8 cellular contexts compared by ENCODE assay signal in the genomic region with DNA sequence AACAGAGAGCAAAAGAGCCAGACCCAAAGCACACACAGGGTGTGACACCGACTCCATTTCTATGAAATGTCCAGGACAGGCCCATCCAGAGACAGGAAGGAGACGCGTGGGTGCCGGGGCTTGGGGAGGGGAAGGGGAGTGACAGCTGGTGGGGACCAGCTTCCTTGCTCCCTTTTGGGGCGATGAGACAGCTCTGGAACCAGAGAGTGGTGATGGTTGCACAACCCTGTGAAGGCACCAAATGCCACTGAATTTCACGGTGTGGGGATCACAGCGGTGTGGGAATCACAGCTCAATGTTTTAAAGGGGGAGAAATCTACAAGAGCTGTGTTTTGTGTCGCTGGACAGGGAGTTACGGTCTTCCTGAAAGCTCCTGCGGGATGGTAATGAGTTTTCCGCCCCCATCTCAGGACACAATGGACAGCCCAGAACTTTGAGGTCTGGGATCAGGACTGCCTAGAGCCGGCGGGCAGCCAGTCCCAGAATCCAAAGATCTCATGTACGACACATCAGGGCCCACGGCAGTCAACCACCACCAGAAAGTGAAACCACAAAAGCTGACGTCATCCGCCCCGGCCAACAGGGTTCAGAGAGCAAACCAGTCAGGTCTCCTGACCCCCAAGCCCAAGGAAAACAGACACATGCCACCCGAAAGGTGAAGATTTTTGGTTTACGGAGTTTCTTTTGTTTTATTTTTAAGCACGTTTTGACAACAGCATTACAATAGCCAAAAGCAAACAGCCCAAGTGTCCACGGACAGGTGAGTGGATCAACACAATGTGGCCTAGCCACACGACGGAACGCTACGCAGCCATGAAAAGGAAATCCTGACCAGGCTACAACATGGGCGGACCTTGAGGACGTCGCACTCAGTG. TPM values are rescaled to one million over a fixed set of nuclear protein-coding genes. Genes with fewer than 3 reads are reported as not detected.
A peak's percentile ranks its signal among the peaks of the same experiment; 100 is the strongest.
DNase-seq lines count a peak whose midpoint lies in the region; ATAC-seq and TF ChIP-seq lines count a peak whose summit lies in the region.

No MANE protein-coding gene starts in this region.

- H2BK5ac ChIP-seq in IMR-90 (ENCODE audit: low read depth, low read length, poor library complexity, severe bottlenecking), result no peak overlapping the region

- H3K4ac ChIP-seq in IMR-90 (ENCODE audit: low read depth, low read length), result no peak overlapping the region

- no peak overlapping the region for H2BK20ac ChIP-seq in IMR-90 (ENCODE audit: low read depth, low read length)

- H2AK5ac ChIP-seq in IMR-90 (ENCODE audit: low read depth, low read length), result no peak overlapping the region

- no peak overlapping the region for H3K56ac ChIP-seq in IMR-90 (ENCODE audit: extremely low read depth, insufficient read depth, low read length)

- dilution Hi-C loops in IMR-90 (cut with HindIII; ENCODE audit: low sequenced_read_pairs, unreplicated experiment), result no loop called here

- H3K27me3 ChIP-seq in IMR-90 (ENCODE audit: control insufficient read depth, insufficient read depth, low read length) (no peaks in the 10 kb centered on the region), esophagus (ENCODE audit: control insufficient read depth in 1 of 2, insufficient read depth in 2 of 2, low read length in 2 of 2) (no peaks in the 10 kb centered on the region), tibial nerve (no peaks in the 10 kb centered on the region)

- 96% methylated on average over 5 of the region's 29 CpGs; no CpG with 5 or more reads in 1 of the 2 experiments for WGBS in IMR-90 (ENCODE audit: extremely low coverage in 2 of 2, insufficient read length in 1 of 2), 2 experiments
- WGBS in esophagus, 2 donors, result 71 to 76% methylated on average over 29 of the region's 29 CpGs
- 55 to 60% methylated on average over 29 of the region's 29 CpGs for WGBS in tibial nerve, 2 donors

- H2BK15ac ChIP-seq in IMR-90 (ENCODE audit: low read depth, low read length), result no peak overlapping the region

- peak in 1 of 2 donors; percentile 27 for TF ChIP-seq EP300 in tibial nerve (IDR thresholded peaks at IDR 0.05)

- H2BK120ac ChIP-seq in IMR-90 (ENCODE audit: low read depth, low read length), result no peak overlapping the region

- CTCF ChIA-PET in IMR-90 (lab: Yijun Ruan, JAX), result no interaction called here

- H3K4me2 ChIP-seq in IMR-90 (ENCODE audit: low read depth, low read length), result no peak overlapping the region

- no peak overlapping the region for H4K91ac ChIP-seq in IMR-90 (ENCODE audit: insufficient read depth, low read depth, low read length)

- H3K79me1 ChIP-seq in IMR-90 (ENCODE audit: low read depth in 1 of 2, low read length in 2 of 2), result peaks cover 0 to 72% of the 10 kb centered on the region in 2 experiments; a peak in 2 of 4 replicates

- intact Hi-C loops in IMR-90 (cut with micrococcal nuclease) (no loop called here), posterior vena cava (cut with DNase I) (no loop called here)

- TF ChIP-seq CTCF in IMR-90 (conservative IDR thresholded peaks at IDR 0.05; ENCODE audit: low read depth, low read length) (no peak), tibial nerve (IDR thresholded peaks at IDR 0.05) (no peak)

- H4K5ac ChIP-seq in IMR-90 (ENCODE audit: low read depth, low read length), result no peak overlapping the region

- H3K36me3 ChIP-seq in IMR-90 (ENCODE audit: control insufficient read depth, insufficient read depth, low read length) (peaks cover 6% of the 10 kb centered on the region), esophagus (ENCODE audit: control insufficient read depth in 2 of 2, insufficient read depth in 2 of 2, low read length in 1 of 2) (peaks cover 0 to 16% of the 10 kb centered on the region in 2 donors), tibial nerve (peaks cover 0 to 22% (median 0%) of the 10 kb centered on the region in 3 donors)

- no peak overlapping the region for H3K9ac ChIP-seq in IMR-90 (ENCODE audit: low read depth, low read length)

- peaks cover 6% of the 10 kb centered on the region; the same call in 1 of the 2 replicates for H3K9me1 ChIP-seq in IMR-90 (ENCODE audit: insufficient read depth, low read length)

- no peak; the same call in 1 of the 2 replicates for ATAC-seq in IMR-90 (ENCODE audit: low read depth)
- ATAC-seq in GM18498 (IDR thresholded peaks at IDR 0.05; ENCODE audit: unreplicated experiment), result no peak

- no TSS peak for BruUV-seq in IMR-90 (replicated peaks; lab: Mats Ljungman, UMichigan)

- no peak overlapping the region for H2AFZ ChIP-seq in IMR-90 (replicated peaks; ENCODE audit: low read length, poor library complexity)

- H3K4me1 ChIP-seq in IMR-90 (ENCODE audit: control insufficient read depth, insufficient read depth, low read length), result no peaks in the 10 kb centered on the region
- peaks cover 0 to 17% of the 10 kb centered on the region in 2 donors for H3K4me1 ChIP-seq in esophagus (ENCODE audit: control insufficient read depth in 2 of 2, insufficient read depth in 2 of 2, low read length in 1 of 2)
- peaks cover 0 to 84% (median 38%) of the 10 kb centered on the region in 4 donors for H3K4me1 ChIP-seq in tibial nerve

- in situ Hi-C loops in IMR-90 (cut with MboI; ENCODE audit: low sequenced_read_pairs), result no loop called here

- DNase-seq in IMR-90 (peak; percentile 35), activated T-cell treated with anti-CD3 and anti-CD28 coated beads for 1 hour (ENCODE audit: low read depth) (peak; percentile 44), posterior vena cava (ENCODE audit: low spot score) (peak; percentile 91), tibial nerve (ENCODE audit: low spot score in 2 of 2) (peak; percentile 52 to 53), KG1 (lab: John Stamatoyannopoulos, UW) (no peak), HuH-7 (ENCODE audit: low spot score) (no peak)

- H4K8ac ChIP-seq in IMR-90 (ENCODE audit: low read depth in 2 of 2, low read length in 2 of 2), result no peak overlapping the region

- H3K18ac ChIP-seq in IMR-90 (ENCODE audit: low read depth, low read length), result no peak overlapping the region

- H3K9me3 ChIP-seq in IMR-90 (ENCODE audit: control insufficient read depth, insufficient read depth, low read length), result no peaks in the 10 kb centered on the region
- H3K9me3 ChIP-seq in esophagus (ENCODE audit: control insufficient read depth in 2 of 2, insufficient read depth in 1 of 2, low read depth in 1 of 2, low read length in 1 of 2), result no peaks in the 10 kb centered on the region
- H3K9me3 ChIP-seq in tibial nerve, result no peaks in the 10 kb centered on the region

- H3K4me3 ChIP-seq in IMR-90 (ENCODE audit: insufficient read depth, low read depth, low read length) (no peak overlapping the region), esophagus (ENCODE audit: low read depth in 1 of 2, low read length in 2 of 2) (no peak overlapping the region), tibial nerve (peak overlapping the region in 3 of 4 donors; percentile 3 to 41 (median 13))

- H3K23ac ChIP-seq in IMR-90 (ENCODE audit: low read depth, low read length), result no peak overlapping the region

- H2AK9ac ChIP-seq in IMR-90 (replicated peaks; ENCODE audit: low read depth, low read length, poor library complexity), result no peak overlapping the region

- H3K14ac ChIP-seq in IMR-90 (replicated peaks; ENCODE audit: low read depth, low read length), result no peak overlapping the region

- H4K20me1 ChIP-seq in IMR-90 (ENCODE audit: insufficient read depth, low read length), result peaks cover 85% of the 10 kb centered on the region

- TF ChIP-seq RAD21 in IMR-90 (IDR thresholded peaks at IDR 0.05; ENCODE audit: low read length), result no peak

- POLR2A ChIA-PET in IMR-90 (lab: Charles Lee; ENCODE audit: unreplicated experiment), result no interaction called here

- H3K27ac ChIP-seq in IMR-90 (ENCODE audit: insufficient read depth, low read length) (no peak overlapping the region), esophagus (ENCODE audit: low read depth in 2 of 2, low read length in 1 of 2) (peak overlapping the region; percentile 57 to 61), tibial nerve (peak overlapping the region; percentile 38 to 92 (median 82))

- TF ChIP-seq POLR2A in IMR-90 (IDR thresholded peaks at IDR 0.05; ENCODE audit: low read depth, low read length), result no peak
- no peak for TF ChIP-seq POLR2A in tibial nerve (IDR thresholded peaks at IDR 0.05)

TF ChIP-seq in IMR-90, 13 proteins besides CTCF, POLR2A, EP300 and RAD21:
- no peak for TF ChIP-seq NFE2L2 (IDR thresholded peaks at IDR 0.05; ENCODE audit: low read depth, low read length)
- TF ChIP-seq CEBPB (IDR thresholded peaks at IDR 0.05; ENCODE audit: low read depth, low read length), result peak; percentile 55

RNA-seq across cellular contexts. Expression of gene SGTA, which starts 7.3 kb away (rescaled TPM):
- total RNA-seq in IMR-90 (2012; rRNA removed) (17.4 and 20.6 TPM in 2 replicates), posterior vena cava (10 to 100 TPM; 29.2 to 30.7 TPM), tibial nerve (10 to 100 TPM; 40.2 to 47.6 (median 44.9) TPM)
- polyA plus RNA-seq in IMR-90 (2012; rRNA removed) (72.9 and 89.7 TPM in 2 replicates), esophagus (10 to 100 TPM; 42.5 to 56.1 TPM)
- 87.9 and 139 TPM in 2 replicates for polyA plus RNA-seq in IMR-90 (2012; cell fraction: cytosol; rRNA removed)
- 60.8 and 101 TPM in 2 replicates for polyA plus RNA-seq in IMR-90 (2012; cell fraction: nucleus; rRNA removed; ENCODE audit: low replicate concordance)

RNA-seq across cellular contexts. Expression of gene THOP1, which starts 9.5 kb away (rescaled TPM):
- total RNA-seq in IMR-90 (2012; rRNA removed) (57.5 and 62.8 TPM in 2 replicates), posterior vena cava (10 to 100 TPM; 30.6 to 37.6 TPM), tibial nerve (10 to 100 TPM; 35.8 to 91.8 (median 42.9) TPM)
- polyA plus RNA-seq in IMR-90 (2012; rRNA removed) (91.9 and 110 TPM in 2 replicates), esophagus (10 to 100 TPM; 56.5 to 77.4 TPM)
- polyA plus RNA-seq in IMR-90 (2012; cell fraction: cytosol; rRNA removed), result 95.4 and 118 TPM in 2 replicates
- polyA plus RNA-seq in IMR-90 (2012; cell fraction: nucleus; rRNA removed; ENCODE audit: low replicate concordance), result 119 and 345 TPM in 2 replicates

RNA-seq across cellular contexts. Expression of gene SLC39A3, which starts 36.0 kb away (rescaled TPM):
- total RNA-seq in IMR-90 (2012; rRNA removed) (12.4 and 12.8 TPM in 2 replicates), posterior vena cava (10 to 100 TPM; 19.5 to 22.0 TPM), tibial nerve (10 to 100 TPM; 29.8 to 42.5 (median 36.2) TPM)
- polyA plus RNA-seq in IMR-90 (2012; rRNA removed) (38.2 and 45.1 TPM in 2 replicates), esophagus (10 to 100 TPM; 13.0 to 19.8 TPM)
- polyA plus RNA-seq in IMR-90 (2012; cell fraction: cytosol; rRNA removed), result 47.7 and 51.5 TPM in 2 replicates
- 12.3 and 24.3 TPM in 2 replicates for polyA plus RNA-seq in IMR-90 (2012; cell fraction: nucleus; rRNA removed; ENCODE audit: low replicate concordance)

RNA-seq across cellular contexts. Expression of gene ZNF554, which starts 43.9 kb away (rescaled TPM):
- total RNA-seq in IMR-90 (2012; rRNA removed), result 1.9 and 3.0 TPM in 2 replicates
- 1.2 and 1.5 TPM in 2 replicates for polyA plus RNA-seq in IMR-90 (2012; rRNA removed)
- polyA plus RNA-seq in IMR-90 (2012; cell fraction: cytosol; rRNA removed), result 0.54 and 0.78 TPM in 2 replicates
- 2.1 and 5.2 TPM in 2 replicates for polyA plus RNA-seq in IMR-90 (2012; cell fraction: nucleus; rRNA removed; ENCODE audit: low replicate concordance)
- polyA plus RNA-seq in esophagus, result 1 to 10 TPM; 1.5 to 4.9 TPM
- 1 to 10 TPM; 2.4 to 3.5 TPM for total RNA-seq in posterior vena cava
- 1 to 10 TPM; 4.4 to 9.0 (median 6.7) TPM for total RNA-seq in tibial nerve

RNA-seq across cellular contexts. Expression of gene DIRAS1, which starts 54.6 kb away (rescaled TPM):
- total RNA-seq in IMR-90 (2012; rRNA removed) (1.4 and 2.5 TPM in 2 replicates), posterior vena cava (10 to 100 TPM; 11.6 to 21.7 TPM), tibial nerve (under 1 TPM in 3 of 4 donors, not detected in 1; 0.59 to 0.90 (median 0.87) TPM)
- polyA plus RNA-seq in IMR-90 (2012; rRNA removed) (10.3 and 14.0 TPM in 2 replicates), esophagus (1 to 10 TPM; 1.2 to 1.9 TPM)
- polyA plus RNA-seq in IMR-90 (2012; cell fraction: cytosol; rRNA removed), result 5.3 and 12.6 TPM in 2 replicates
- 9.8 and 18.4 TPM in 2 replicates for polyA plus RNA-seq in IMR-90 (2012; cell fraction: nucleus; rRNA removed; ENCODE audit: low replicate concordance)

Comparison
In these comparisons a context has a peak if more than half of its experiments do, and no peak if none do; other contexts are left out.
1. DNase-seq: peak in IMR-90 (single experiment), activated T-cell treated with anti-CD3 and anti-CD28 coated beads for 1 hour (single experiment), posterior vena cava (single experiment) and tibial nerve (2 of 2); none in KG1 (single experiment) and HuH-7 (single experiment).
2. H3K4me3 ChIP-seq: peak in tibial nerve (3 of 4); none in IMR-90 (single experiment) and esophagus (0 of 2).